ENCODE assay signal across 2 cellular contexts in the genomic region with DNA sequence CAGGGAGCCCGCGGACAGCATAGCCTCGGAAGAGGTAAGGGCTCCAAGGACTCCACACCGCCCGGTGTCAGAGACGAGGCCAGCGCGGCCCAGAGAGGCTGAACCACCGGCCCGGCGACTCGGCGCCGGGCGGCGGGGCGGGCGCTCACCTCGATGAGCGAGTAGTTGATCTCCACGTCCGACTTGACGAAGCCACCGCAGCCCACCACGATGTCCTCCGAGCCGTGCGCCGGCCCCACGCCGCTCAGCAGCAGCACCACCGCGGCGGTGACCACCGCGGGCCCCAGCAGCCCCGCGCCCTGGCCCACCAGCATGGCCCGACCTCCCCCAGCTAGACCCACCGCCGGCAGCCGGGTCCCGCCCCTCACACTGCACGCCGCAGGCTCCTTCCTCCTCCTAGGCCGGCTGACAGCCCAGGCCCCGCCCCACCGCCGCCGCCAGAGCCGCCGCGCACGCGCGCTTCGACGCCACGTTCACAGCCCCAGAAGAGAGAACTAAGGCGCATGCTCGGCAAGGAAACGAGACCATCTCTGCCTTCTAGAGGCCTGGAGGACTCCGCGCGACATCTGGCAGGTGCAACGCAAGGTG.
TF ChIP-seq lines count a peak whose summit lies in the region.

A gene with protein sequence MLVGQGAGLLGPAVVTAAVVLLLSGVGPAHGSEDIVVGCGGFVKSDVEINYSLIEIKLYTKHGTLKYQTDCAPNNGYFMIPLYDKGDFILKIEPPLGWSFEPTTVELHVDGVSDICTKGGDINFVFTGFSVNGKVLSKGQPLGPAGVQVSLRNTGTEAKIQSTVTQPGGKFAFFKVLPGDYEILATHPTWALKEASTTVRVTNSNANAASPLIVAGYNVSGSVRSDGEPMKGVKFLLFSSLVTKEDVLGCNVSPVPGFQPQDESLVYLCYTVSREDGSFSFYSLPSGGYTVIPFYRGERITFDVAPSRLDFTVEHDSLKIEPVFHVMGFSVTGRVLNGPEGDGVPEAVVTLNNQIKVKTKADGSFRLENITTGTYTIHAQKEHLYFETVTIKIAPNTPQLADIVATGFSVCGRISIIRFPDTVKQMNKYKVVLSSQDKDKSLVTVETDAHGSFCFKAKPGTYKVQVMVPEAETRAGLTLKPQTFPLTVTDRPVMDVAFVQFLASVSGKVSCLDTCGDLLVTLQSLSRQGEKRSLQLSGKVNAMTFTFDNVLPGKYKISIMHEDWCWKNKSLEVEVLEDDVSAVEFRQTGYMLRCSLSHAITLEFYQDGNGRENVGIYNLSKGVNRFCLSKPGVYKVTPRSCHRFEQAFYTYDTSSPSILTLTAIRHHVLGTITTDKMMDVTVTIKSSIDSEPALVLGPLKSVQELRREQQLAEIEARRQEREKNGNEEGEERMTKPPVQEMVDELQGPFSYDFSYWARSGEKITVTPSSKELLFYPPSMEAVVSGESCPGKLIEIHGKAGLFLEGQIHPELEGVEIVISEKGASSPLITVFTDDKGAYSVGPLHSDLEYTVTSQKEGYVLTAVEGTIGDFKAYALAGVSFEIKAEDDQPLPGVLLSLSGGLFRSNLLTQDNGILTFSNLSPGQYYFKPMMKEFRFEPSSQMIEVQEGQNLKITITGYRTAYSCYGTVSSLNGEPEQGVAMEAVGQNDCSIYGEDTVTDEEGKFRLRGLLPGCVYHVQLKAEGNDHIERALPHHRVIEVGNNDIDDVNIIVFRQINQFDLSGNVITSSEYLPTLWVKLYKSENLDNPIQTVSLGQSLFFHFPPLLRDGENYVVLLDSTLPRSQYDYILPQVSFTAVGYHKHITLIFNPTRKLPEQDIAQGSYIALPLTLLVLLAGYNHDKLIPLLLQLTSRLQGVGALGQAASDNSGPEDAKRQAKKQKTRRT (minus strand): TSS at position 371 of the 588 bp plus-strand sequence. CDS start 57 bp downstream, at position 314.

TF ChIP-seq in HCT116, 20 proteins besides CTCF, POLR2A, EP300 and RAD21:
- TF ChIP-seq, protein P1, sequence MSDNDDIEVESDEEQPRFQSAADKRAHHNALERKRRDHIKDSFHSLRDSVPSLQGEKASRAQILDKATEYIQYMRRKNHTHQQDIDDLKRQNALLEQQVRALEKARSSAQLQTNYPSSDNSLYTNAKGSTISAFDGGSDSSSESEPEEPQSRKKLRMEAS (IDR thresholded peaks at IDR 0.05): peak; percentile 34; the same call in 1 of the 2 replicates
TF ChIP-seq in HCT116: peak in this region for 1; not testable (repeated sequence) for 19.

TF ChIP-seq in K562, 482 proteins besides CTCF, POLR2A, EP300 and RAD21:
- peak; percentile 86 to 89 for TF ChIP-seq NRF1 (conservative IDR thresholded peaks at IDR 0.05 in 1 of 2, IDR thresholded peaks at IDR 0.05 in 1 of 2)
- TF ChIP-seq RBFOX2 (IDR thresholded peaks at IDR 0.05; ENCODE audit: low read depth, low read length): peak; percentile 54
- TF ChIP-seq, protein P2, sequence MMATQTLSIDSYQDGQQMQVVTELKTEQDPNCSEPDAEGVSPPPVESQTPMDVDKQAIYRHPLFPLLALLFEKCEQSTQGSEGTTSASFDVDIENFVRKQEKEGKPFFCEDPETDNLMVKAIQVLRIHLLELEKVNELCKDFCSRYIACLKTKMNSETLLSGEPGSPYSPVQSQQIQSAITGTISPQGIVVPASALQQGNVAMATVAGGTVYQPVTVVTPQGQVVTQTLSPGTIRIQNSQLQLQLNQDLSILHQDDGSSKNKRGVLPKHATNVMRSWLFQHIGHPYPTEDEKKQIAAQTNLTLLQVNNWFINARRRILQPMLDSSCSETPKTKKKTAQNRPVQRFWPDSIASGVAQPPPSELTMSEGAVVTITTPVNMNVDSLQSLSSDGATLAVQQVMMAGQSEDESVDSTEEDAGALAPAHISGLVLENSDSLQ (IDR thresholded peaks at IDR 0.05): 0 out of 2 replicates have a peak, but pooled peaks have one; percentile 9
- TF ChIP-seq MEIS2 (IDR thresholded peaks at IDR 0.05; ENCODE audit: partially characterized antibody): peak; percentile 51
- peak; percentile 65 for TF ChIP-seq POLR2G (IDR thresholded peaks at IDR 0.05; ENCODE audit: low read depth, low read length)
- TF ChIP-seq PHF8 (IDR thresholded peaks at IDR 0.05; ENCODE audit: borderline replicate concordance, low read length): peak; percentile 36; the same call in 1 of the 2 replicates
